31 cellular contexts compared by ENCODE assay signal in genomic region chr10:60967260-60967659, GRCh38. TPM values are rescaled to one million over a fixed set of nuclear protein-coding genes. Genes with fewer than 3 reads are reported as not detected.
"Had no signal": no experiment of that assay in that cellular context is flagged by ENCODE, and none has a peak within 500 bp of the region (broad histone marks: within the 10 kb centered on the region; RNA-seq: fewer than 3 reads in every experiment).

No MANE protein-coding gene starts in this region.

- H3K4me3 Mint-ChIP-seq: activated CD4-positive, alpha-beta memory T cell treated with anti-CD3 and anti-CD28 coated beads, Interleukin-2, amount 10 ng/mL, durations not matched to agents 7 days and 5 days; activated CD4-positive, alpha-beta T cell treated with anti-CD3 and anti-CD28 coated beads, Interleukin-2, amount 10 ng/mL, durations not matched to agents 7 days and 5 days; activated naive CD4-positive, alpha-beta T cell treated with anti-CD3 and anti-CD28 coated beads, Interleukin-2, amount 10 ng/mL, durations not matched to agents 7 days and 5 days; activated naive CD8-positive, alpha-beta T cell treated with anti-CD3 and anti-CD28 coated beads, Interleukin-2, amount 10 ng/mL, durations not matched to agents 7 days and 5 days; activated T-cell treated with anti-CD3 and anti-CD28 coated beads, Interleukin-2, amount 50 U/mL, for 24 hours; effector memory CD8-positive, alpha-beta T cell; naive thymus-derived CD8-positive, alpha-beta T cell; neural crest cell; stimulated activated memory B cell treated with anti-CD40 and anti-IgM and Interleukin-4, amounts not matched to agents 10 μg/mL and 1 μg/mL and 100 μg/mL, for 72 hours; stimulated activated naive CD8-positive, alpha-beta T cell treated with anti-CD3 and anti-CD28 coated beads, Interleukin-15, amount 100 ng/mL, for 72 hours had no signal

- H3K27ac ChIP-seq: ascending aorta, brain microvascular endothelial cell, coronary artery, gastrocnemius medialis, left lung, lower lobe of right lung, parathyroid adenoma, psoas muscle, thyroid gland, WERI-Rb-1 had no signal

- H3K36me3 ChIP-seq: ascending aorta, brain microvascular endothelial cell, gastrocnemius medialis, left lung, lower lobe of right lung, sigmoid colon, thyroid gland, WERI-Rb-1 had no signal

- H3K79me2 ChIP-seq: parathyroid adenoma had no signal

- H3K9me3 Mint-ChIP-seq: activated CD4-positive, alpha-beta memory T cell treated with anti-CD3 and anti-CD28 coated beads, Interleukin-2, amount 10 ng/mL, durations not matched to agents 7 days and 5 days; activated CD4-positive, alpha-beta T cell treated with anti-CD3 and anti-CD28 coated beads, Interleukin-2, amount 10 ng/mL, durations not matched to agents 7 days and 5 days; activated naive CD4-positive, alpha-beta T cell treated with anti-CD3 and anti-CD28 coated beads, Interleukin-2, amount 10 ng/mL, durations not matched to agents 7 days and 5 days; activated naive CD8-positive, alpha-beta T cell treated with anti-CD3 and anti-CD28 coated beads, Interleukin-2, amount 10 ng/mL, durations not matched to agents 7 days and 5 days; activated T-cell treated with anti-CD3 and anti-CD28 coated beads, Interleukin-2, amount 50 U/mL, for 24 hours; effector memory CD8-positive, alpha-beta T cell; naive thymus-derived CD8-positive, alpha-beta T cell; neural crest cell; stimulated activated memory B cell treated with anti-CD40 and anti-IgM and Interleukin-4, amounts not matched to agents 10 μg/mL and 1 μg/mL and 100 μg/mL, for 72 hours; stimulated activated naive CD8-positive, alpha-beta T cell treated with anti-CD3 and anti-CD28 coated beads, Interleukin-15, amount 100 ng/mL, for 72 hours had no signal

- H2AFZ ChIP-seq: parathyroid adenoma had no signal

- H3K9me3 ChIP-seq: ascending aorta, gastrocnemius medialis, left lung, lower lobe of right lung, psoas muscle, sigmoid colon, thyroid gland had no signal

- H3K27me3 ChIP-seq: ascending aorta, brain microvascular endothelial cell, gastrocnemius medialis, left lung, sigmoid colon, thyroid gland had no signal

- H3K27ac Mint-ChIP-seq: activated CD4-positive, alpha-beta memory T cell treated with anti-CD3 and anti-CD28 coated beads, Interleukin-2, amount 10 ng/mL, durations not matched to agents 7 days and 5 days; activated CD4-positive, alpha-beta T cell treated with anti-CD3 and anti-CD28 coated beads, Interleukin-2, amount 10 ng/mL, durations not matched to agents 7 days and 5 days; activated naive CD4-positive, alpha-beta T cell treated with anti-CD3 and anti-CD28 coated beads, Interleukin-2, amount 10 ng/mL, durations not matched to agents 7 days and 5 days; activated naive CD8-positive, alpha-beta T cell treated with anti-CD3 and anti-CD28 coated beads, Interleukin-2, amount 10 ng/mL, durations not matched to agents 7 days and 5 days; activated T-cell treated with anti-CD3 and anti-CD28 coated beads, Interleukin-2, amount 50 U/mL, for 24 hours; effector memory CD8-positive, alpha-beta T cell; stimulated activated memory B cell treated with anti-CD40 and anti-IgM and Interleukin-4, amounts not matched to agents 10 μg/mL and 1 μg/mL and 100 μg/mL, for 72 hours had no signal

- DNase-seq: activated CD4-positive, alpha-beta memory T cell treated with anti-CD3 and anti-CD28 coated beads, Interleukin-2, amount 10 ng/mL, durations not matched to agents 7 days and 5 days; activated CD4-positive, alpha-beta T cell treated with anti-CD3 and anti-CD28 coated beads, Interleukin-2, amount 10 ng/mL, durations not matched to agents 7 days and 5 days; activated CD8-positive, alpha-beta memory T cell treated with anti-CD3 and anti-CD28 coated beads, Interleukin-2, amount 50 U/mL, for 48 hours; activated gamma-delta T cell; activated naive CD4-positive, alpha-beta T cell treated with anti-CD3 and anti-CD28 coated beads, Interleukin-2, amount 10 ng/mL, durations not matched to agents 7 days and 5 days; activated naive CD8-positive, alpha-beta T cell treated with anti-CD3 and anti-CD28 coated beads, Interleukin-2, amount 10 ng/mL, durations not matched to agents 7 days and 5 days; activated T-cell treated with anti-CD3 and anti-CD28 coated beads, Interleukin-2, amount 50 U/mL, for 24 hours; brain microvascular endothelial cell; effector memory CD8-positive, alpha-beta T cell; erythroblast; gastrocnemius medialis; glutamatergic neuron; left lung; lower lobe of right lung; mesenchymal stem cell; naive thymus-derived CD8-positive, alpha-beta T cell; nucleus accumbens; psoas muscle; sigmoid colon; small intestine; stimulated activated CD4-positive, alpha-beta T cell treated with anti-CD3 and anti-CD28 coated beads, Interleukin-1b, Interleukin-23, amount 100 ng/mL, for 48 hours; stimulated activated CD4-positive, alpha-beta T cell treated with anti-CD3 and anti-CD28 coated beads, Interleukin-4, amount 100 ng/mL, for 4 hours; stimulated activated CD8-positive, alpha-beta memory T cell treated with anti-CD3 and anti-CD28 coated beads, Interleukin-4, amount 100 ng/mL, for 48 hours; stimulated activated naive CD8-positive, alpha-beta T cell treated with anti-CD3 and anti-CD28 coated beads, Interleukin-15, amount 100 ng/mL, for 72 hours; thyroid gland; WERI-Rb-1 had no signal

- H3K4me1 Mint-ChIP-seq: activated naive CD4-positive, alpha-beta T cell treated with anti-CD3 and anti-CD28 coated beads, Interleukin-2, amount 10 ng/mL, durations not matched to agents 7 days and 5 days had no signal

- H3K4me1 ChIP-seq: parathyroid adenoma had no signal

- H3K36me3 Mint-ChIP-seq: activated naive CD4-positive, alpha-beta T cell treated with anti-CD3 and anti-CD28 coated beads, Interleukin-2, amount 10 ng/mL, durations not matched to agents 7 days and 5 days; activated naive CD8-positive, alpha-beta T cell treated with anti-CD3 and anti-CD28 coated beads, Interleukin-2, amount 10 ng/mL, durations not matched to agents 7 days and 5 days; naive thymus-derived CD8-positive, alpha-beta T cell; stimulated activated memory B cell treated with anti-CD40 and anti-IgM and Interleukin-4, amounts not matched to agents 10 μg/mL and 1 μg/mL and 100 μg/mL, for 72 hours had no signal

- H3K9ac ChIP-seq: parathyroid adenoma had no signal

- H3K4me3 ChIP-seq: ascending aorta, coronary artery, gastrocnemius medialis, left lung, lower lobe of right lung, psoas muscle, sigmoid colon, thyroid gland had no signal

RNA-seq across cellular contexts. Expression of gene RHOBTB1, which starts 23.3 kb away (rescaled TPM):
- total RNA-seq: activated naive CD8-positive, alpha-beta T cell treated with anti-CD3 and anti-CD28 coated beads, Interleukin-2, amount 10 ng/mL, durations not matched to agents 7 days and 5 days had no signal
- polyA plus RNA-seq: naive thymus-derived CD8-positive, alpha-beta T cell had no signal
